9 cellular contexts compared by ENCODE assay signal in the genomic region with DNA sequence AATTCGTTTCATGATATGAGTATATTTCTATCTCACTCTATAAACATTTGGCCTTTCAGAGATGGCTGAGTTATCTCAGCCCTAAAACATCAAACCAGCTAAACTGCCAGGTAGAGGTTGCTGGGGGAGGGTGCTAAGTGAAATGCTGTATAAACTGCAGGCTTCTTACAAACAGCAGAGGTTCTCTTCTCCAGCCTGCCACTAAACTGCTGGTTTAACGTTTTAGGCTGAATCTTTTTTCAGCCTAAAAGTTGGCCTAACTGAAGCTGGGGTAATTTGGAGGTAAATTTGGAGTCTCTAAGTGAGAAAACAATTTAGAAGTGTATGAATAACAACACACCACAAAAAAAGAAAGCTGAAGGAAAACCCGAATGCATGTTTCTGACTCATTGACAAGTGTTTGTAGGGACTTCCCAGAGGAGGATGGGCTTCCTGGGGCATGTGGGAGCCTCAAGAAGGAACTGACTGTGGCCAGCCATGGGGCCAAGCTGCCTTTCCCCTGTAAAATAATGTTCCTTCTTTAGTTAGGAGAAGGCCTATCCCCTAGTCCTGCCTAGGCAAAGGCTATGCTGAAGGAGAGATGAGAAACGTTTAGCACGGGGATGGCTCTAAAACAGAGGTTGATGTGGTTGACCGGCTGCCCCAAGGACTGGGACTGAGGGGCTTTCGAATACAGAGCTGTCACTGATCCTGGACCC. TPM values are rescaled to one million over a fixed set of nuclear protein-coding genes. Genes with fewer than 3 reads are reported as not detected.
A peak's percentile ranks its signal among the peaks of the same experiment; 100 is the strongest.
DNase-seq lines count a peak whose midpoint lies in the region; ATAC-seq, FAIRE-seq and TF ChIP-seq lines count a peak whose summit lies in the region.
"Had no signal": no experiment of that assay in that cellular context is flagged by ENCODE, and none has a peak within 500 bp of the region (broad histone marks: within the 10 kb centered on the region; RNA-seq: fewer than 3 reads in every experiment).

No MANE protein-coding gene starts in this region.

- no peak for TF ChIP-seq RAD21 in A549 (conservative IDR thresholded peaks at IDR 0.05 in 1 of 2, IDR thresholded peaks at IDR 0.05 in 1 of 2)

- TF ChIP-seq EP300 in A549 (IDR thresholded peaks at IDR 0.05) = no peak
- no peak for TF ChIP-seq EP300 in transverse colon (IDR thresholded peaks at IDR 0.05; ENCODE audit: low read depth)

- FAIRE-seq in A549 (lab: Jason Lieb, UNC) = no peak
- peak; percentile 67 for FAIRE-seq in GM19239 (lab: Jason Lieb, UNC)
- FAIRE-seq: G401.6 had no signal

- ATAC-seq in A549 (peak in 1 of 2 experiments; percentile 47; a peak in 1 of 6 replicates), HG03460 (IDR thresholded peaks at IDR 0.05; ENCODE audit: unreplicated experiment) (peak; percentile 48), gastrocnemius medialis (no peak)

- 0 out of 3 replicates have a peak overlapping the region, but pooled peaks have one; percentile 20 for H3K4me2 ChIP-seq in A549

- no peak for TF ChIP-seq POLR2A in A549 (IDR thresholded peaks at IDR 0.05; ENCODE audit: low read length)
- TF ChIP-seq POLR2A in gastrocnemius medialis (IDR thresholded peaks at IDR 0.05) = no peak
- TF ChIP-seq POLR2A in transverse colon (IDR thresholded peaks at IDR 0.05) = no peak

- H3K27me3 ChIP-seq in gastrocnemius medialis = no peaks in the 10 kb centered on the region
- no peaks in the 10 kb centered on the region for H3K27me3 ChIP-seq in transverse colon

- TF ChIP-seq CTCF in A549 (IDR thresholded peaks at IDR 0.05) = no peak
- no peak for TF ChIP-seq CTCF in gastrocnemius medialis (IDR thresholded peaks at IDR 0.05 in 4 of 5, conservative IDR thresholded peaks at IDR 0.05 in 1 of 5)
- TF ChIP-seq CTCF in transverse colon (IDR thresholded peaks at IDR 0.05) = no peak

- H3K4me3 ChIP-seq in A549 = no peak overlapping the region
- H3K4me3 ChIP-seq in gastrocnemius medialis = no peak overlapping the region
- no peak overlapping the region for H3K4me3 ChIP-seq in transverse colon

- CTCF ChIA-PET in A549 (lab: Yijun Ruan, JAX) = interaction anchor here (0.7 to 2.3 kb wide), 4 partner anchors 10 to 412 kb away, joined by 3 to 8 read pairs (median 4); no protein-coding TSS in a partner anchor

- WGBS in A549 (ENCODE audit: missing lambda C conversion rate) = 46% methylated on average over 7 of the region's 7 CpGs
- 61 to 63% methylated on average over 3 to 7 of the region's 7 CpGs for WGBS in transverse colon (ENCODE audit: low coverage in 1 of 2), 2 donors

- in situ Hi-C loops in gastrocnemius medialis (cut with MboI; ENCODE audit: low sequenced_read_pairs in 4 of 4) = no loop called here
- in situ Hi-C loops in transverse colon (cut with MboI; ENCODE audit: low pct_ligation_motif_present in 1 of 4, low pct_unique_long_range_greater_than_20kb in 1 of 4, low sequenced_read_pairs in 3 of 4) = no loop called here

- intact Hi-C loops in gastrocnemius medialis (cut with DNase I; ENCODE audit: low total_unique reads) (no loop called here), transverse colon (cut with DNase I; ENCODE audit: low total_unique reads) (no loop called here)

- H3K27ac ChIP-seq in A549 = no peak overlapping the region
- no peak overlapping the region for H3K27ac ChIP-seq in gastrocnemius medialis
- no peak overlapping the region for H3K27ac ChIP-seq in transverse colon

- H3K4me1 ChIP-seq in A549 (0 out of 3 replicates have a peak, but pooled peaks cover 3% of the 10 kb centered on the region), gastrocnemius medialis (no peaks in the 10 kb centered on the region), transverse colon (peaks cover 0 to 17% (median 3%) of the 10 kb centered on the region in 4 donors)

- POLR2A ChIA-PET in A549 (lab: Yijun Ruan, JAX) = no interaction called here

- DNase-seq in A549 (ENCODE audit: low read depth in 1 of 2, low spot score in 1 of 2) (peak; percentile 13 to 15), GM19239 (ENCODE audit: insufficient read length, low spot score) (no peak), activated T-cell treated with anti-CD3 and anti-CD28 coated beads for 48 hours (ENCODE audit: low read depth) (peak; percentile 43), myocyte (ENCODE audit: low read depth) (peak; percentile 34), gastrocnemius medialis (no peak), transverse colon (no peak)
- DNase-seq in effector CD8-positive, alpha-beta T cell (lab: John Stamatoyannopoulos, UW) = no peak

- no peaks in the 10 kb centered on the region for H3K36me3 ChIP-seq in gastrocnemius medialis
- no peaks in the 10 kb centered on the region for H3K36me3 ChIP-seq in transverse colon

- no peaks in the 10 kb centered on the region for H3K9me3 ChIP-seq in A549
- no peaks in the 10 kb centered on the region for H3K9me3 ChIP-seq in gastrocnemius medialis
- H3K9me3 ChIP-seq in transverse colon = no peaks in the 10 kb centered on the region

TF ChIP-seq in A549, 52 proteins besides CTCF, POLR2A, EP300 and RAD21:
- no peak for TF ChIP-seq HEYL (CRISPR knock-in tag; IDR thresholded peaks at IDR 0.05)
- no peak for TF ChIP-seq TP53 (CRISPR knock-in tag; IDR thresholded peaks at IDR 0.05)
- no peak for TF ChIP-seq EHF (CRISPR knock-in tag; IDR thresholded peaks at IDR 0.05)
- no peak for TF ChIP-seq HOXA7 (CRISPR knock-in tag; IDR thresholded peaks at IDR 0.05)
- TF ChIP-seq CBX2 (IDR thresholded peaks at IDR 0.05; ENCODE audit: borderline replicate concordance, low read depth) = no peak
- peak; percentile 13; the same call in 1 of the 2 replicates for TF ChIP-seq MAX (IDR thresholded peaks at IDR 0.05)

RNA-seq across cellular contexts. Expression of gene SLC28A3, which starts 44.3 kb away (rescaled TPM):
- polyA plus RNA-seq in A549 (2011; rRNA removed) (not detected in 2 replicates), A549 (2017; fragmentation: RNase III; extraction: RNeasy Plus Mini Kit Qiagen cat#74134 plus additional on column Dnase treatment) (not detected in 3 replicates)
- polyA plus RNA-seq in A549 (2012; cell fraction: cytosol; rRNA removed) = not detected in 2 replicates
- not detected in 2 replicates for polyA plus RNA-seq in A549 (2012; cell fraction: nucleus; rRNA removed)
- not detected in 2 replicates for polyA minus RNA-seq in A549 (2011; rRNA and poly(A)+ RNA removed)
- total RNA-seq in myocyte (0.05 and 0.08 TPM in 2 replicates), gastrocnemius medialis (under 1 TPM in 1 of 4 donors, not detected in 3; 0.23 TPM), transverse colon (1 to 10 TPM in 1 of 4 donors, under 1 TPM in 2, not detected in 1; 0.16 to 1.2 (median 0.41) TPM)
- polyA plus RNA-seq in myocyte (2012) = 0.15 TPM

Comparison
In these comparisons a context has a peak if more than half of its experiments do, and no peak if none do; other contexts are left out.
1. DNase-seq: peak in A549 (2 of 2), activated T-cell treated with anti-CD3 and anti-CD28 coated beads for 48 hours (single experiment) and myocyte (single experiment); none in GM19239 (single experiment), gastrocnemius medialis (0 of 2), transverse colon (single experiment) and effector CD8-positive, alpha-beta T cell (single experiment).